Comparison of ENCODE assay signal across 12 cellular contexts in the genomic region with DNA sequence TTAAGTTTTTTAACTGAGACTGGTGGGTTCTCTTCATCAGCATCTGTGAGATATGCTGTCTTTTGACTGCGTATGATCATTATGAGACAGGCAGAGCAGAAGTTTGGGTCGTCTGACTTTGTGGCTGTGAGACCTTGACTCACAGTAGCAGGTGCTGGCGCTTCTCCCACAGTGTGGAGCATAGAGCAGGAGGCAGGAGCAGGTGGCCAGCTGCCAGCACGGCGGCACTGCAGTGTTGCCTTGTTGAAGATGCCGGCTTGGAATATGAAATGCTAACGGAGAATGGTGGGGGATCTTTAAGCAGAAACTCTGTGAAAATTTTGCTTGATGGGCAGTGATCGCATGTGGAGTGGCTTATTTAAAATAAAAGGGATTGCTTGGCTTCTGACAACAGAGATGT.
DNase-seq lines count a peak whose midpoint lies in the region; ATAC-seq and TF ChIP-seq lines count a peak whose summit lies in the region.
"Had no signal": no experiment of that assay in that cellular context is flagged by ENCODE, and none has a peak within 500 bp of the region (broad histone marks: within the 10 kb centered on the region; RNA-seq: fewer than 3 reads in every experiment).

No MANE protein-coding gene starts in this region.

- H2BK12ac ChIP-seq in trophoblast cell (ENCODE audit: low read length) = no peak overlapping the region

- H2BK5ac ChIP-seq in trophoblast cell (ENCODE audit: low read depth, low read length, poor library complexity) = no peak overlapping the region

- H3K4me3 ChIP-seq in left ventricle myocardium inferior (no peak overlapping the region), trophoblast cell (ENCODE audit: low read depth, low read length) (no peak overlapping the region)
- H3K4me3 ChIP-seq: colonic mucosa had no signal

- no peaks in the 10 kb centered on the region for H3K27me3 ChIP-seq in left ventricle myocardium inferior (ENCODE audit: low read depth)
- no peaks in the 10 kb centered on the region for H3K27me3 ChIP-seq in CD4-positive, alpha-beta T cell (ENCODE audit: control insufficient read depth, insufficient read depth, low read length)
- no peaks in the 10 kb centered on the region for H3K27me3 ChIP-seq in trophoblast cell (ENCODE audit: insufficient read depth, low read length)
- H3K27me3 ChIP-seq: colonic mucosa had no signal

- H3K14ac ChIP-seq in trophoblast cell (ENCODE audit: low read length) = no peak overlapping the region

- H3K36me3 Mint-ChIP-seq in CD4-positive, alpha-beta T cell (ENCODE audit: low read depth) = no peaks in the 10 kb centered on the region
- no peaks in the 10 kb centered on the region for H3K36me3 Mint-ChIP-seq in activated T-cell treated with anti-CD3 and anti-CD28 coated beads, Interleukin-2, amount 50 U/mL, for 24 hours (ENCODE audit: low read depth)

- H3K36me3 ChIP-seq in left ventricle myocardium inferior (no peaks in the 10 kb centered on the region), trophoblast cell (ENCODE audit: control insufficient read depth in 1 of 2, insufficient read depth in 2 of 2, low read length in 2 of 2) (no peaks in the 10 kb centered on the region)
- H3K36me3 ChIP-seq: colonic mucosa had no signal

- H3K23ac ChIP-seq in trophoblast cell (ENCODE audit: low read length) = no peak overlapping the region

- no peak overlapping the region for H2AFZ ChIP-seq in trophoblast cell (ENCODE audit: insufficient read depth, low read length, poor library complexity)

- no peak overlapping the region for H4K8ac ChIP-seq in trophoblast cell (ENCODE audit: low read depth, low read length)

- no CpG with 5 or more reads among the region's 8 CpGs for WGBS in trophoblast cell (ENCODE audit: extremely low coverage, insufficient coverage, insufficient read length)

- DNase-seq in Ammon's horn (ENCODE audit: low spot score) = peak; percentile 58
- peak; percentile 91 for DNase-seq in M059J (ENCODE audit: low read depth)
- DNase-seq in SHP77 (lab: John Stamatoyannopoulos, UW) = peak; percentile 65 to 85
- peak; percentile 57 for DNase-seq in left ventricle myocardium inferior
- no peak for DNase-seq in CD4-positive, alpha-beta T cell
- no peak for DNase-seq in activated T-cell treated with anti-CD3 and anti-CD28 coated beads, Interleukin-2, amount 50 U/mL, for 24 hours
- no peak for DNase-seq in stimulated activated naive CD8-positive, alpha-beta T cell treated with anti-CD3 and anti-CD28 coated beads, Interleukin-15, amount 100 ng/mL, for 72 hours
- DNase-seq in trophoblast cell = no peak
- DNase-seq: activated CD4-positive, CD25-positive, alpha-beta regulatory T cell; colonic mucosa; HFFc6; Kasumi-1 had no signal

- POLR2A ChIA-PET in CD4-positive, alpha-beta T cell (lab: Charles Lee) = no interaction called here

- no peak overlapping the region for H2BK120ac ChIP-seq in trophoblast cell (ENCODE audit: insufficient read depth, low read length, poor library complexity)

- H3K27ac Mint-ChIP-seq in CD4-positive, alpha-beta T cell = no peak overlapping the region
- H3K27ac Mint-ChIP-seq in activated T-cell treated with anti-CD3 and anti-CD28 coated beads, Interleukin-2, amount 50 U/mL, for 24 hours = no peak overlapping the region
- H3K27ac Mint-ChIP-seq in stimulated activated naive CD8-positive, alpha-beta T cell treated with anti-CD3 and anti-CD28 coated beads, Interleukin-15, amount 100 ng/mL, for 72 hours = no peak overlapping the region
- H3K27ac Mint-ChIP-seq: HFFc6 had no signal

- H3K4ac ChIP-seq in trophoblast cell (ENCODE audit: low read depth, low read length) = no peak overlapping the region

- no peak overlapping the region for H3K9ac ChIP-seq in trophoblast cell (ENCODE audit: low read length)

- ATAC-seq in CD4-positive, alpha-beta T cell (ENCODE audit: poor library complexity) = no peak
- ATAC-seq in stimulated activated naive CD8-positive, alpha-beta T cell treated with anti-CD3 and anti-CD28 coated beads, Interleukin-15, amount 100 ng/mL, for 72 hours = no peak

- no peaks in the 10 kb centered on the region for H3K79me1 ChIP-seq in trophoblast cell (ENCODE audit: low read length)

- no peak overlapping the region for H2AK5ac ChIP-seq in trophoblast cell (ENCODE audit: low read length)

- no peaks in the 10 kb centered on the region for H3K4me1 ChIP-seq in left ventricle myocardium inferior
- no peaks in the 10 kb centered on the region for H3K4me1 ChIP-seq in trophoblast cell (ENCODE audit: control insufficient read depth in 1 of 2, insufficient read depth in 2 of 2, low read length in 2 of 2)
- H3K4me1 ChIP-seq: colonic mucosa had no signal

- no peak for TF ChIP-seq CTCF in left ventricle myocardium inferior (IDR thresholded peaks at IDR 0.05; ENCODE audit: borderline replicate concordance)
- TF ChIP-seq CTCF in CD4-positive, alpha-beta T cell (IDR thresholded peaks at IDR 0.05) = no peak

- no peak overlapping the region for H3K4me2 ChIP-seq in trophoblast cell (ENCODE audit: low read length)

- peaks cover 10% of the 10 kb centered on the region for H3K9me3 ChIP-seq in left ventricle myocardium inferior (replicated peaks)
- no peaks in the 10 kb centered on the region for H3K9me3 ChIP-seq in CD4-positive, alpha-beta T cell (ENCODE audit: control insufficient read depth, low read length)
- no peaks in the 10 kb centered on the region for H3K9me3 ChIP-seq in trophoblast cell (ENCODE audit: insufficient read depth, low read depth, low read length)
- H3K9me3 ChIP-seq: colonic mucosa had no signal

- H4K91ac ChIP-seq in trophoblast cell (ENCODE audit: low read depth, low read length) = no peak overlapping the region

- intact Hi-C loops in left ventricle myocardium inferior (cut with micrococcal nuclease) = no loop called here
- intact Hi-C loops in CD4-positive, alpha-beta T cell (cut with DNase I, micrococcal nuclease) = no loop called here

- no peaks in the 10 kb centered on the region for H3K4me1 Mint-ChIP-seq in CD4-positive, alpha-beta T cell (ENCODE audit: low read depth)
- peaks cover 14% of the 10 kb centered on the region for H3K4me1 Mint-ChIP-seq in activated T-cell treated with anti-CD3 and anti-CD28 coated beads, Interleukin-2, amount 50 U/mL, for 24 hours (ENCODE audit: low read depth)
- H3K4me1 Mint-ChIP-seq in stimulated activated naive CD8-positive, alpha-beta T cell treated with anti-CD3 and anti-CD28 coated beads, Interleukin-15, amount 100 ng/mL, for 72 hours = peaks cover 15% of the 10 kb centered on the region

- peaks cover 6% of the 10 kb centered on the region for H3K9me3 Mint-ChIP-seq in CD4-positive, alpha-beta T cell
- H3K9me3 Mint-ChIP-seq in activated T-cell treated with anti-CD3 and anti-CD28 coated beads, Interleukin-2, amount 50 U/mL, for 24 hours = peaks cover 6% of the 10 kb centered on the region
- peaks cover 4 to 16% of the 10 kb centered on the region in 2 donors for H3K9me3 Mint-ChIP-seq in stimulated activated naive CD8-positive, alpha-beta T cell treated with anti-CD3 and anti-CD28 coated beads, Interleukin-15, amount 100 ng/mL, for 72 hours

- no peaks in the 10 kb centered on the region for H3K27me3 Mint-ChIP-seq in CD4-positive, alpha-beta T cell
- H3K27me3 Mint-ChIP-seq in activated T-cell treated with anti-CD3 and anti-CD28 coated beads, Interleukin-2, amount 50 U/mL, for 24 hours = no peaks in the 10 kb centered on the region
- peaks cover 26% of the 10 kb centered on the region for H3K27me3 Mint-ChIP-seq in stimulated activated naive CD8-positive, alpha-beta T cell treated with anti-CD3 and anti-CD28 coated beads, Interleukin-15, amount 100 ng/mL, for 72 hours

- no peak overlapping the region for H3K4me3 Mint-ChIP-seq in CD4-positive, alpha-beta T cell
- no peak overlapping the region for H3K4me3 Mint-ChIP-seq in activated T-cell treated with anti-CD3 and anti-CD28 coated beads, Interleukin-2, amount 50 U/mL, for 24 hours
- no peak overlapping the region for H3K4me3 Mint-ChIP-seq in stimulated activated naive CD8-positive, alpha-beta T cell treated with anti-CD3 and anti-CD28 coated beads, Interleukin-15, amount 100 ng/mL, for 72 hours
- H3K4me3 Mint-ChIP-seq: HFFc6 had no signal

- no peak overlapping the region for H3K18ac ChIP-seq in trophoblast cell (ENCODE audit: low read length)

- H3K27ac ChIP-seq in left ventricle myocardium inferior (replicated peaks) = no peak overlapping the region
- H3K27ac ChIP-seq in CD4-positive, alpha-beta T cell (ENCODE audit: low read depth, low read length) = no peak overlapping the region
- H3K27ac ChIP-seq in trophoblast cell (ENCODE audit: low read depth, low read length) = no peak overlapping the region
- H3K27ac ChIP-seq: colonic mucosa had no signal

- no peak overlapping the region for H4K12ac ChIP-seq in trophoblast cell (ENCODE audit: low read depth, low read length)

- H3K79me2 ChIP-seq in trophoblast cell (ENCODE audit: control insufficient read depth, insufficient read depth, low read length, poor library complexity) = no peaks in the 10 kb centered on the region

- CTCF ChIA-PET in CD4-positive, alpha-beta T cell (lab: Charles Lee) = no interaction called here

Comparison
In these comparisons a context has a peak if more than half of its experiments do, and no peak if none do; other contexts are left out.
1. DNase-seq: peak in Ammon's horn (single experiment), M059J (single experiment), SHP77 (2 of 2) and left ventricle myocardium inferior (single experiment); none in CD4-positive, alpha-beta T cell (0 of 10), activated T-cell treated with anti-CD3 and anti-CD28 coated beads, Interleukin-2, amount 50 U/mL, for 24 hours (single experiment), stimulated activated naive CD8-positive, alpha-beta T cell treated with anti-CD3 and anti-CD28 coated beads, Interleukin-15, amount 100 ng/mL, for 72 hours (0 of 2) and trophoblast cell (0 of 2).